Comparison of ENCODE assay signal across 2 cellular contexts in genomic region chr1:62244380-62244779, GRCh38. TPM values are rescaled to one million over a fixed set of nuclear protein-coding genes. Genes with fewer than 3 reads are reported as not detected.
"Had no signal": no experiment of that assay in that cellular context is flagged by ENCODE, and none has a peak within 500 bp of the region (broad histone marks: within the 10 kb centered on the region; RNA-seq: fewer than 3 reads in every experiment).

No MANE protein-coding gene starts in this region.

RNA-seq across cellular contexts. Expression of gene L1TD1, which starts 49.7 kb away (rescaled TPM):
- total RNA-seq: ureter, vagina had no signal
